21 cellular contexts compared by ENCODE assay signal in genomic region chr6:134954272-134954990, GRCh38. TPM values are rescaled to one million over a fixed set of nuclear protein-coding genes. Genes with fewer than 3 reads are reported as not detected.
DNase-seq lines count a peak whose midpoint lies in the region; ATAC-seq and TF ChIP-seq lines count a peak whose summit lies in the region.
"Had no signal": no experiment of that assay in that cellular context is flagged by ENCODE, and none has a peak within 500 bp of the region (broad histone marks: within the 10 kb centered on the region; RNA-seq: fewer than 3 reads in every experiment).

No MANE protein-coding gene starts in this region.

- 94% methylated on average over 4 of the region's 4 CpGs; no CpG with 5 or more reads in 1 of the 2 experiments for WGBS in endodermal cell (ENCODE audit: insufficient coverage in 1 of 2, insufficient read length in 1 of 2), 2 experiments

- DNase-seq in Right ventricle myocardium inferior (ENCODE audit: missing footprints) = no peak
- DNase-seq in left ventricle myocardium superior = no peak
- peak; percentile 5 for DNase-seq in LoVo (ENCODE audit: low spot score)
- no peak for DNase-seq in foreskin keratinocyte
- peak; percentile 33 for DNase-seq in myocyte (ENCODE audit: low read depth)
- DNase-seq in endodermal cell = no peak
- DNase-seq in GM10266 (ENCODE audit: extremely low spot score) = no peak
- DNase-seq: BE2C; CD4-positive, CD25-positive, alpha-beta regulatory T cell; Karpas-422; MG63; NCI-H1105; NCI-H1694; NCI-H2081 treated with DMSO at 0.1 percent for 48 hours; NCI-H510A; NCI-H774; SHP77 treated with DMSO at 0.1 percent for 48 hours had no signal

- no peaks in the 10 kb centered on the region for H3K4me1 Mint-ChIP-seq in endodermal cell

- no peak overlapping the region for H3K4me3 Mint-ChIP-seq in endodermal cell
- H3K4me3 Mint-ChIP-seq: CD4-positive, CD25-positive, alpha-beta regulatory T cell had no signal

- H3K9me3 Mint-ChIP-seq in endodermal cell = peaks cover 3% of the 10 kb centered on the region

- no peak overlapping the region for H3K4me3 ChIP-seq in endodermal cell (ENCODE audit: low read length)
- H3K4me3 ChIP-seq: MG63 had no signal

- peaks cover 6% of the 10 kb centered on the region for H3K36me3 ChIP-seq in endodermal cell (ENCODE audit: control insufficient read depth, insufficient read depth, low read length)
- H3K36me3 ChIP-seq: BE2C had no signal

- H3K9ac ChIP-seq in endodermal cell (ENCODE audit: extremely low read depth, low read length, poor library complexity, severe bottlenecking) = no peak overlapping the region

- H3K36me3 Mint-ChIP-seq in endodermal cell (ENCODE audit: low read depth) = peaks cover 9% of the 10 kb centered on the region

- intact Hi-C loops in Right ventricle myocardium inferior (cut with DNase I) (no loop called here), left ventricle myocardium superior (cut with micrococcal nuclease) (no loop called here)

- H3K9me3 ChIP-seq in endodermal cell (ENCODE audit: control insufficient read depth, low read length) = peaks cover 4% of the 10 kb centered on the region
- H3K9me3 ChIP-seq: BE2C, MG63 had no signal

- H3K27me3 Mint-ChIP-seq in endodermal cell (ENCODE audit: insufficient read depth) = no peaks in the 10 kb centered on the region
- H3K27me3 Mint-ChIP-seq: CD4-positive, CD25-positive, alpha-beta regulatory T cell had no signal

- TF ChIP-seq CTCF in foreskin keratinocyte (conservative IDR thresholded peaks at IDR 0.05) (no peak), endodermal cell (conservative IDR thresholded peaks at IDR 0.05) (no peak), GM10266 (IDR thresholded peaks at IDR 0.05; ENCODE audit: control insufficient read depth, insufficient read depth, low read depth, missing control alignments) (no peak)

- no peaks in the 10 kb centered on the region for H3K4me1 ChIP-seq in foreskin keratinocyte
- H3K4me1 ChIP-seq in endodermal cell (ENCODE audit: control insufficient read depth, insufficient read depth, low read length) = no peaks in the 10 kb centered on the region
- H3K4me1 ChIP-seq: BE2C had no signal

- ATAC-seq in Right ventricle myocardium inferior (peak; percentile 16), left ventricle myocardium superior (no peak), foreskin keratinocyte (peak; percentile 34), HG03457 (IDR thresholded peaks at IDR 0.05; ENCODE audit: unreplicated experiment) (no peak)
- ATAC-seq: SK-N-SH treated with all-trans-retinoic acid at 6 μM for 48 hours had no signal

- H3K27ac ChIP-seq in foreskin keratinocyte (no peak overlapping the region), endodermal cell (ENCODE audit: low read depth, low read length) (no peak overlapping the region)

- no peak overlapping the region for H3K27ac Mint-ChIP-seq in endodermal cell

- H3K27me3 ChIP-seq in foreskin keratinocyte (no peaks in the 10 kb centered on the region), endodermal cell (ENCODE audit: control insufficient read depth, insufficient read depth, low read length, poor library complexity, severe bottlenecking) (no peaks in the 10 kb centered on the region)
- H3K27me3 ChIP-seq: BE2C, MG63 had no signal

RNA-seq across cellular contexts. Expression of gene ALDH8A1, which starts 4.5 kb away (rescaled TPM):
- total RNA-seq in Right ventricle myocardium inferior (not detected), left ventricle myocardium superior (0.20 TPM), foreskin keratinocyte (0.04 TPM in 1 of 2 replicates, not detected in the other), myocyte (2.1 TPM in 1 of 2 replicates, not detected in the other), endodermal cell (not detected)
- 0.03 TPM in 1 of 2 replicates, not detected in the other for polyA plus RNA-seq in foreskin keratinocyte
- polyA plus RNA-seq in myocyte (2012) = 0.38 TPM
- polyA plus RNA-seq in endodermal cell (2013, experiment 1 of 2) = 0.68 TPM
- polyA plus RNA-seq in endodermal cell (2013, experiment 2 of 2) = 1.6 TPM
- total RNA-seq: H4, OCI-LY7 had no signal

Comparison
In these comparisons a context has a peak if more than half of its experiments do, and no peak if none do; other contexts are left out.
1. ATAC-seq: peak in Right ventricle myocardium inferior (single experiment) and foreskin keratinocyte (single experiment); none in left ventricle myocardium superior (single experiment) and HG03457 (single experiment).
2. DNase-seq: peak in LoVo (single experiment) and myocyte (single experiment); none in Right ventricle myocardium inferior (single experiment), left ventricle myocardium superior (single experiment), foreskin keratinocyte (0 of 2), endodermal cell (single experiment) and GM10266 (single experiment).